In the genomic region with DNA sequence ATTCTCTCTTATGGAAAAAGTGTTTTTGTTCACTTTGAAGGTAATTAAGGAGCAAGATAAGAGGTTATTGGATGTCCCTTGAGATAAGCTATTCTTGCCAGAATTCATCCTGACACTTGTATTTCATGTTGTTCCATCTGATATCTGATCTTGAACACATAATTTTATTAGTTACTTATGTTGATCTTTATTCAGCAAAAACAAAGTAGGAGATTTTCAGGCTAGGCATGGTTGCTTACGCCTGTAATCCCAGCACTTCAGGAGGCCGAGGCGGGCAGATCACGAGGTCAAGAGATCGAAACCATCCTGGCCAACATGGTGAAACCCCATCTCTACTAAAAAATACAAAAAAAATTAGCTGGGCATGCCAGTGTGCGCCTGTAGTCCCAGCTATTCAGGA, we compare ENCODE assay signal across 3 cellular contexts. TPM values are rescaled to one million over a fixed set of nuclear protein-coding genes. Genes with fewer than 3 reads are reported as not detected.
"Had no signal": no experiment of that assay in that cellular context is flagged by ENCODE, and none has a peak within 500 bp of the region (broad histone marks: within the 10 kb centered on the region; RNA-seq: fewer than 3 reads in every experiment).

No MANE protein-coding gene starts in this region.

RNA-seq across cellular contexts. Expression of gene STK32A, which starts 8.4 kb away (rescaled TPM):
- polyA plus RNA-seq: immature natural killer cell; mammary epithelial cell; naive thymus-derived CD4-positive, alpha-beta T cell had no signal
